In the genomic region with DNA sequence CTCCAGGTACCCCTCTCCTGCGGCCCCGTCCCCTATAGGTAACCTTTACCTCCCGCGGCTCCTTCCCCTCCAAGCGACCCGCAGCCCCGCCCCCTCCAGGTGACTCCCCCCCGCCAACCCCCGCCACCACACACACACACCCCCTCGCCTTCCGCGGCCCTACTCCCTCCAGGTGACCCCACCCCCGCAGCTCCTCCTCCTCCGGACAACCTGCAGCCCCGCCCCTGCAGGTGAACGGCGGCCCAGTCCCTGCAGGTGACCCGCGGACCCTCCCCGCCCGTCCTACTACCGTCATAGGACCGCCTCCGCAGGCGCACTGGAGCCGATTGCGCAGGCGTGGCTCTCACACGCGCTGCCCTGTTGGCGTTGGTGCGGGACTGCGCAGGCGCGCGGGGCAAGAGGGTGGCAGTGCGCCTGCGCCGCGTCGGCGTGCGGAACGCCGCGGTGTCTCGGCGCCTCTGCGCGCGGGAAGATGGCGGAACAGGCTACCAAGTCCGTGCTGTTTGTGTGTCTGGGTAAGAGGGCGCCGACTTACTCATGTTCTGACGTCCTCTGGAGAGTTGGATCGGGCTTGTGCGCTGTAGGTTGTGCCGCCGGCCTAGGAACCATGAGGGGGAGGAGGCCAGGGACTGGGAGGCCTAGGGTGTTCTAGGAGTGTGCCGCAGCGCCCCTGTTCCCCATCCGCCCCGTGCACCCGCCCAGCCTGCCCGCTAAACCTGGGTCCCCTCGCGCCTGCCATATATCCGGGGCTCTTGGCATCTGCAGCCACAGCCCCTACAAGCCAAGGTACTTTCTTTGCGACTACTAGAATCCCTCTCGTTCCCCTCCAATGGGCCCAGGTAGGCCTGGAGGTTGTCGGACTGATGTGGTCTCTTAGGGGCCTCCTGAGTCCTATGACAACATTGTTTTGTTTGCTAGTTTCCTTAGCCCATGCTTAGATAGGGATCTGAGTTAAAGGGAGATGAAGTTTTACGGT, we compare ENCODE assay signal across 8 cellular contexts. TPM values are rescaled to one million over a fixed set of nuclear protein-coding genes. Genes with fewer than 3 reads are reported as not detected.
DNase-seq lines count a peak whose midpoint lies in the region; ATAC-seq and TF ChIP-seq lines count a peak whose summit lies in the region.

A gene (plus strand): TSS at position 455 of the 976 bp plus-strand sequence. CDS start 18 bp downstream, at position 473.

- ATAC-seq in GM18909 (IDR thresholded peaks at IDR 0.05; ENCODE audit: poor library complexity, unreplicated experiment) (peak; percentile 95), HG03159 (IDR thresholded peaks at IDR 0.05; ENCODE audit: unreplicated experiment) (peak; percentile 91)

- no peaks in the 10 kb centered on the region for H3K27me3 ChIP-seq in WERI-Rb-1 (ENCODE audit: insufficient read depth, low read depth, severe bottlenecking)
- H3K27me3 ChIP-seq in breast epithelium: no peaks in the 10 kb centered on the region
- peaks cover 18% of the 10 kb centered on the region; the same call in 1 of the 2 replicates for H3K27me3 ChIP-seq in iPS-20b (ENCODE audit: insufficient read depth, low read length)

- H3K9me3 ChIP-seq in WERI-Rb-1 (ENCODE audit: severe bottlenecking) (no peaks in the 10 kb centered on the region), breast epithelium (no peaks in the 10 kb centered on the region), iPS-20b (ENCODE audit: insufficient read depth, low read depth, low read length) (no peaks in the 10 kb centered on the region)

- H3K27ac ChIP-seq in WERI-Rb-1 (peak within 1 kb of the TSS; percentile 98), breast epithelium (peak within 1 kb of the TSS; percentile 94 to 97), iPS-20b (ENCODE audit: low read length) (peak within 1 kb of the TSS; percentile 65), skin epidermis (peak within 1 kb of the TSS; percentile 66 to 94 (median 90))

- TF ChIP-seq CTCF in WERI-Rb-1 (IDR thresholded peaks at IDR 0.05; ENCODE audit: low read depth, low read length) (no peak), breast epithelium (IDR thresholded peaks at IDR 0.05) (no peak)

- peak within 1 kb of the TSS; percentile 90 for H3K9ac ChIP-seq in iPS-20b (ENCODE audit: low read depth, low read length)

- intact Hi-C loops in breast epithelium (cut with DNase I; ENCODE audit: low total_unique reads): no loop called here

- H3K4me3 ChIP-seq in WERI-Rb-1 (ENCODE audit: low read depth, low read length): peak within 1 kb of the TSS; percentile 98
- peak within 1 kb of the TSS; percentile 59 to 92 (median 88) for H3K4me3 ChIP-seq in breast epithelium
- H3K4me3 ChIP-seq in iPS-20b (ENCODE audit: low read length): peak within 1 kb of the TSS; percentile 90
- peak within 1 kb of the TSS; percentile 69 to 92 (median 83) for H3K4me3 ChIP-seq in skin epidermis

- H3K36me3 ChIP-seq in WERI-Rb-1 (peaks cover 24% of the 10 kb centered on the region), breast epithelium (no peaks in the 10 kb centered on the region), iPS-20b (ENCODE audit: insufficient read depth, low read depth, low read length) (peaks cover 11% of the 10 kb centered on the region)

- TF ChIP-seq POLR2A in breast epithelium (IDR thresholded peaks at IDR 0.05): peak; percentile 59

- DNase-seq in AG08396 (ENCODE audit: low spot score): peak; percentile 99
- peak; percentile 98 for DNase-seq in NCI-H2227 (lab: John Stamatoyannopoulos, UW; ENCODE audit: unreplicated experiment)
- peak; percentile 96 for DNase-seq in WERI-Rb-1
- peak; percentile 97 to 98 for DNase-seq in breast epithelium (ENCODE audit: low spot score in 2 of 2)

- H3K4me1 ChIP-seq in breast epithelium: peaks cover 0 to 12% of the 10 kb centered on the region in 2 donors
- H3K4me1 ChIP-seq in iPS-20b (ENCODE audit: insufficient read depth, low read length): peaks cover 5% of the 10 kb centered on the region; the same call in 1 of the 2 replicates

RNA-seq across cellular contexts. Expression of the gene that starts here (rescaled TPM):
- 100 to 1,000 TPM in 1 of 3 donors, 10 to 100 TPM in 2; 84.0 to 109 (median 84.2) TPM for total RNA-seq in breast epithelium

Comparison
In these comparisons a context has a peak if more than half of its experiments do, and no peak if none do; other contexts are left out.
1. Peak in every context shown above with its lines: DNase-seq, ATAC-seq, H3K4me3 ChIP-seq and H3K27ac ChIP-seq.